ENCODE assay signal across 1 cellular context in the genomic region with DNA sequence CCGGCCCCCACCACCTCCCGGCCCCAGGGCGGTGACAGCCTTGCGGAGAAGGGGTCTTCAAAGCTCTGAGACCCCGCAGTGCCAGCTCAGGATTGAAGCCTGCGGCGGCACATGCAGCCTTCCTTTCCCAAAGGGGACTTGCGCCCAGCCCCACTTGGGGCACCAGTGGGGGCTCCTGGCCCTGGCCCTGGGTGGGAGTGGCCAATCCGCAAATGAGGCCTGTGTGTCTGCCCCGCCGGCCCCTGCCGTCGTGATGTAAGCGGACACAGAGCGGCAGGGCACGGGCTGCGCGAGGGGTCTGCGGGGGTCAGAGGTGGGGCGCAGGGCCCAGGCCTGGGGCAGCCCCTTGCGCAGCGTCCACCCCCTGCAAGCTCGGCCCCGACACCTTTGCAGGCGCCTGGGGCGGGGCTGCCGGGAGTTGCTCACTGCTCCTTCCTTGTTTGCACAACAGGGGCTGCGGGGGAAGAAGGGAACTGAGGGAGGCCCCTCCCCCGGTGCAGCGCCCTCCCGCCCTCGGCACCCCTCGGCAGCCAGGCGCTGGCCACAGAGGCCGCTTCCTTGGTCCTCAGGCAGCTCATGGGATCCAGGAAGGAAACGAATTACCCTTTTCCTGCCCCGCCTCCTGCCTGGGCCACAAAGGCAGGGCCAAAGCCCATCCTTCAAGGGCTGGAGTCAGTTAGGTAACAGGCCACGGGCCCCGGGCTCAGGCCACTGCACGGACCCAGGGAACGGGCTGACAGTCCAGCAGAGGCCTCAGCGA.
A peak's percentile ranks its signal among the peaks of the same experiment; 100 is the strongest.
TF ChIP-seq lines count a peak whose summit lies in the region.

No MANE protein-coding gene starts in this region.

TF ChIP-seq in HepG2, 621 proteins besides CTCF, POLR2A, EP300 and RAD21 (continues in another document):
- TF ChIP-seq ZNF564 (CRISPR knock-in tag; IDR thresholded peaks at IDR 0.05): peak; percentile 7; the same call in 1 of the 2 replicates
- TF ChIP-seq SP1 (IDR thresholded peaks at IDR 0.05): no peak
- peak; percentile 39; the same call in 1 of the 2 replicates for TF ChIP-seq SP1 (CRISPR knock-in tag; IDR thresholded peaks at IDR 0.05)
- TF ChIP-seq ZNF556 (CRISPR knock-in tag; IDR thresholded peaks at IDR 0.05; ENCODE audit: borderline replicate concordance): peak; percentile 46; the same call in 1 of the 2 replicates
- TF ChIP-seq ZNF235 (CRISPR knock-in tag; IDR thresholded peaks at IDR 0.05; ENCODE audit: borderline replicate concordance): peak; percentile 81; the same call in 1 of the 2 replicates
- peak; percentile 24 for TF ChIP-seq ZNF44 (CRISPR knock-in tag; IDR thresholded peaks at IDR 0.05)
- peak; percentile 77; the same call in 1 of the 2 replicates for TF ChIP-seq ZNF264 (CRISPR knock-in tag; IDR thresholded peaks at IDR 0.05)
- no peak for TF ChIP-seq ATF1 (CRISPR knock-in tag; IDR thresholded peaks at IDR 0.05)
- TF ChIP-seq, protein P1, sequence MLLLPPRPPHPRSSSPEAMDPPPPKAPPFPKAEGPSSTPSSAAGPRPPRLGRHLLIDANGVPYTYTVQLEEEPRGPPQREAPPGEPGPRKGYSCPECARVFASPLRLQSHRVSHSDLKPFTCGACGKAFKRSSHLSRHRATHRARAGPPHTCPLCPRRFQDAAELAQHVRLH (CRISPR knock-in tag; IDR thresholded peaks at IDR 0.05; ENCODE audit: borderline replicate concordance, low read depth): peak; percentile 60; the same call in 1 of the 2 replicates
- TF ChIP-seq TSC22D2 (CRISPR knock-in tag; IDR thresholded peaks at IDR 0.05; ENCODE audit: borderline replicate concordance): peak; percentile 73; the same call in 1 of the 2 replicates
- TF ChIP-seq, protein P2, sequence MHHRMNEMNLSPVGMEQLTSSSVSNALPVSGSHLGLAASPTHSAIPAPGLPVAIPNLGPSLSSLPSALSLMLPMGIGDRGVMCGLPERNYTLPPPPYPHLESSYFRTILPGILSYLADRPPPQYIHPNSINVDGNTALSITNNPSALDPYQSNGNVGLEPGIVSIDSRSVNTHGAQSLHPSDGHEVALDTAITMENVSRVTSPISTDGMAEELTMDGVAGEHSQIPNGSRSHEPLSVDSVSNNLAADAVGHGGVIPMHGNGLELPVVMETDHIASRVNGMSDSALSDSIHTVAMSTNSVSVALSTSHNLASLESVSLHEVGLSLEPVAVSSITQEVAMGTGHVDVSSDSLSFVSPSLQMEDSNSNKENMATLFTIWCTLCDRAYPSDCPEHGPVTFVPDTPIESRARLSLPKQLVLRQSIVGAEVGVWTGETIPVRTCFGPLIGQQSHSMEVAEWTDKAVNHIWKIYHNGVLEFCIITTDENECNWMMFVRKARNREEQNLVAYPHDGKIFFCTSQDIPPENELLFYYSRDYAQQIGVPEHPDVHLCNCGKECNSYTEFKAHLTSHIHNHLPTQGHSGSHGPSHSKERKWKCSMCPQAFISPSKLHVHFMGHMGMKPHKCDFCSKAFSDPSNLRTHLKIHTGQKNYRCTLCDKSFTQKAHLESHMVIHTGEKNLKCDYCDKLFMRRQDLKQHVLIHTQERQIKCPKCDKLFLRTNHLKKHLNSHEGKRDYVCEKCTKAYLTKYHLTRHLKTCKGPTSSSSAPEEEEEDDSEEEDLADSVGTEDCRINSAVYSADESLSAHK (CRISPR knock-in tag; IDR thresholded peaks at IDR 0.05; ENCODE audit: borderline replicate concordance): no peak
- no peak for TF ChIP-seq ZNF879 (CRISPR knock-in tag; IDR thresholded peaks at IDR 0.05)
- no peak for TF ChIP-seq ZNF720 (CRISPR knock-in tag; IDR thresholded peaks at IDR 0.05)
- no peak; the same call in 1 of the 2 replicates for TF ChIP-seq ZNF274 (CRISPR knock-in tag; IDR thresholded peaks at IDR 0.05)
- TF ChIP-seq, protein P3, sequence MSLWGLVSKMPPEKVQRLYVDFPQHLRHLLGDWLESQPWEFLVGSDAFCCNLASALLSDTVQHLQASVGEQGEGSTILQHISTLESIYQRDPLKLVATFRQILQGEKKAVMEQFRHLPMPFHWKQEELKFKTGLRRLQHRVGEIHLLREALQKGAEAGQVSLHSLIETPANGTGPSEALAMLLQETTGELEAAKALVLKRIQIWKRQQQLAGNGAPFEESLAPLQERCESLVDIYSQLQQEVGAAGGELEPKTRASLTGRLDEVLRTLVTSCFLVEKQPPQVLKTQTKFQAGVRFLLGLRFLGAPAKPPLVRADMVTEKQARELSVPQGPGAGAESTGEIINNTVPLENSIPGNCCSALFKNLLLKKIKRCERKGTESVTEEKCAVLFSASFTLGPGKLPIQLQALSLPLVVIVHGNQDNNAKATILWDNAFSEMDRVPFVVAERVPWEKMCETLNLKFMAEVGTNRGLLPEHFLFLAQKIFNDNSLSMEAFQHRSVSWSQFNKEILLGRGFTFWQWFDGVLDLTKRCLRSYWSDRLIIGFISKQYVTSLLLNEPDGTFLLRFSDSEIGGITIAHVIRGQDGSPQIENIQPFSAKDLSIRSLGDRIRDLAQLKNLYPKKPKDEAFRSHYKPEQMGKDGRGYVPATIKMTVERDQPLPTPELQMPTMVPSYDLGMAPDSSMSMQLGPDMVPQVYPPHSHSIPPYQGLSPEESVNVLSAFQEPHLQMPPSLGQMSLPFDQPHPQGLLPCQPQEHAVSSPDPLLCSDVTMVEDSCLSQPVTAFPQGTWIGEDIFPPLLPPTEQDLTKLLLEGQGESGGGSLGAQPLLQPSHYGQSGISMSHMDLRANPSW (CRISPR knock-in tag; IDR thresholded peaks at IDR 0.05; ENCODE audit: borderline replicate concordance): peak; percentile 93; the same call in 1 of the 2 replicates
- TF ChIP-seq, protein P4, sequence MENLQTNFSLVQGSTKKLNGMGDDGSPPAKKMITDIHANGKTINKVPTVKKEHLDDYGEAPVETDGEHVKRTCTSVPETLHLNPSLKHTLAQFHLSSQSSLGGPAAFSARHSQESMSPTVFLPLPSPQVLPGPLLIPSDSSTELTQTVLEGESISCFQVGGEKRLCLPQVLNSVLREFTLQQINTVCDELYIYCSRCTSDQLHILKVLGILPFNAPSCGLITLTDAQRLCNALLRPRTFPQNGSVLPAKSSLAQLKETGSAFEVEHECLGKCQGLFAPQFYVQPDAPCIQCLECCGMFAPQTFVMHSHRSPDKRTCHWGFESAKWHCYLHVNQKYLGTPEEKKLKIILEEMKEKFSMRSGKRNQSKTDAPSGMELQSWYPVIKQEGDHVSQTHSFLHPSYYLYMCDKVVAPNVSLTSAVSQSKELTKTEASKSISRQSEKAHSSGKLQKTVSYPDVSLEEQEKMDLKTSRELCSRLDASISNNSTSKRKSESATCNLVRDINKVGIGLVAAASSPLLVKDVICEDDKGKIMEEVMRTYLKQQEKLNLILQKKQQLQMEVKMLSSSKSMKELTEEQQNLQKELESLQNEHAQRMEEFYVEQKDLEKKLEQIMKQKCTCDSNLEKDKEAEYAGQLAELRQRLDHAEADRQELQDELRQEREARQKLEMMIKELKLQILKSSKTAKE (CRISPR knock-in tag; IDR thresholded peaks at IDR 0.05; ENCODE audit: borderline replicate concordance): peak; percentile 94
- TF ChIP-seq, protein P5, sequence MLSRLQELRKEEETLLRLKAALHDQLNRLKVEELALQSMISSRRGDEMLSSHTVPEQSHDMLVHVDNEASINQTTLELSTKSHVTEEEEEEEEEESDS (CRISPR knock-in tag; IDR thresholded peaks at IDR 0.05; ENCODE audit: borderline replicate concordance): no peak; the same call in 1 of the 2 replicates
- no peak for TF ChIP-seq ZKSCAN5 (CRISPR knock-in tag; IDR thresholded peaks at IDR 0.05)
- TF ChIP-seq, protein P6, sequence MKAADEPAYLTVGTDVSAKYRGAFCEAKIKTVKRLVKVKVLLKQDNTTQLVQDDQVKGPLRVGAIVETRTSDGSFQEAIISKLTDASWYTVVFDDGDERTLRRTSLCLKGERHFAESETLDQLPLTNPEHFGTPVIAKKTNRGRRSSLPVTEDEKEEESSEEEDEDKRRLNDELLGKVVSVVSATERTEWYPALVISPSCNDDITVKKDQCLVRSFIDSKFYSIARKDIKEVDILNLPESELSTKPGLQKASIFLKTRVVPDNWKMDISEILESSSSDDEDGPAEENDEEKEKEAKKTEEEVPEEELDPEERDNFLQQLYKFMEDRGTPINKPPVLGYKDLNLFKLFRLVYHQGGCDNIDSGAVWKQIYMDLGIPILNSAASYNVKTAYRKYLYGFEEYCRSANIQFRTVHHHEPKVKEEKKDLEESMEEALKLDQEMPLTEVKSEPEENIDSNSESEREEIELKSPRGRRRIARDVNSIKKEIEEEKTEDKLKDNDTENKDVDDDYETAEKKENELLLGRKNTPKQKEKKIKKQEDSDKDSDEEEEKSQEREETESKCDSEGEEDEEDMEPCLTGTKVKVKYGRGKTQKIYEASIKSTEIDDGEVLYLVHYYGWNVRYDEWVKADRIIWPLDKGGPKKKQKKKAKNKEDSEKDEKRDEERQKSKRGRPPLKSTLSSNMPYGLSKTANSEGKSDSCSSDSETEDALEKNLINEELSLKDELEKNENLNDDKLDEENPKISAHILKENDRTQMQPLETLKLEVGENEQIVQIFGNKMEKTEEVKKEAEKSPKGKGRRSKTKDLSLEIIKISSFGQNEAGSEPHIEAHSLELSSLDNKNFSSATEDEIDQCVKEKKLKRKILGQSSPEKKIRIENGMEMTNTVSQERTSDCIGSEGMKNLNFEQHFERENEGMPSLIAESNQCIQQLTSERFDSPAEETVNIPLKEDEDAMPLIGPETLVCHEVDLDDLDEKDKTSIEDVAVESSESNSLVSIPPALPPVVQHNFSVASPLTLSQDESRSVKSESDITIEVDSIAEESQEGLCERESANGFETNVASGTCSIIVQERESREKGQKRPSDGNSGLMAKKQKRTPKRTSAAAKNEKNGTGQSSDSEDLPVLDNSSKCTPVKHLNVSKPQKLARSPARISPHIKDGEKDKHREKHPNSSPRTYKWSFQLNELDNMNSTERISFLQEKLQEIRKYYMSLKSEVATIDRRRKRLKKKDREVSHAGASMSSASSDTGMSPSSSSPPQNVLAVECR (CRISPR knock-in tag; IDR thresholded peaks at IDR 0.05; ENCODE audit: borderline replicate concordance): peak; percentile 94
- TF ChIP-seq, protein P7, sequence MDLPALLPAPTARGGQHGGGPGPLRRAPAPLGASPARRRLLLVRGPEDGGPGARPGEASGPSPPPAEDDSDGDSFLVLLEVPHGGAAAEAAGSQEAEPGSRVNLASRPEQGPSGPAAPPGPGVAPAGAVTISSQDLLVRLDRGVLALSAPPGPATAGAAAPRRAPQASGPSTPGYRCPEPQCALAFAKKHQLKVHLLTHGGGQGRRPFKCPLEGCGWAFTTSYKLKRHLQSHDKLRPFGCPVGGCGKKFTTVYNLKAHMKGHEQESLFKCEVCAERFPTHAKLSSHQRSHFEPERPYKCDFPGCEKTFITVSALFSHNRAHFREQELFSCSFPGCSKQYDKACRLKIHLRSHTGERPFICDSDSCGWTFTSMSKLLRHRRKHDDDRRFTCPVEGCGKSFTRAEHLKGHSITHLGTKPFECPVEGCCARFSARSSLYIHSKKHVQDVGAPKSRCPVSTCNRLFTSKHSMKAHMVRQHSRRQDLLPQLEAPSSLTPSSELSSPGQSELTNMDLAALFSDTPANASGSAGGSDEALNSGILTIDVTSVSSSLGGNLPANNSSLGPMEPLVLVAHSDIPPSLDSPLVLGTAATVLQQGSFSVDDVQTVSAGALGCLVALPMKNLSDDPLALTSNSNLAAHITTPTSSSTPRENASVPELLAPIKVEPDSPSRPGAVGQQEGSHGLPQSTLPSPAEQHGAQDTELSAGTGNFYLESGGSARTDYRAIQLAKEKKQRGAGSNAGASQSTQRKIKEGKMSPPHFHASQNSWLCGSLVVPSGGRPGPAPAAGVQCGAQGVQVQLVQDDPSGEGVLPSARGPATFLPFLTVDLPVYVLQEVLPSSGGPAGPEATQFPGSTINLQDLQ (CRISPR knock-in tag; IDR thresholded peaks at IDR 0.05): peak; percentile 93; the same call in 1 of the 2 replicates
- TF ChIP-seq, protein P8, sequence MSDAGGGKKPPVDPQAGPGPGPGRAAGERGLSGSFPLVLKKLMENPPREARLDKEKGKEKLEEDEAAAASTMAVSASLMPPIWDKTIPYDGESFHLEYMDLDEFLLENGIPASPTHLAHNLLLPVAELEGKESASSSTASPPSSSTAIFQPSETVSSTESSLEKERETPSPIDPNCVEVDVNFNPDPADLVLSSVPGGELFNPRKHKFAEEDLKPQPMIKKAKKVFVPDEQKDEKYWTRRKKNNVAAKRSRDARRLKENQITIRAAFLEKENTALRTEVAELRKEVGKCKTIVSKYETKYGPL (CRISPR knock-in tag; IDR thresholded peaks at IDR 0.05): peak; percentile 65; the same call in 1 of the 2 replicates
- peak; percentile 83 for TF ChIP-seq RXRB (CRISPR knock-in tag; IDR thresholded peaks at IDR 0.05; ENCODE audit: borderline replicate concordance)
- TF ChIP-seq ZSCAN20 (CRISPR knock-in tag; IDR thresholded peaks at IDR 0.05; ENCODE audit: borderline replicate concordance): 0 out of 2 replicates have a peak, but pooled peaks have one; percentile 8
- peak; percentile 99 for TF ChIP-seq TBX2 (CRISPR knock-in tag; IDR thresholded peaks at IDR 0.05; ENCODE audit: borderline replicate concordance)
- TF ChIP-seq, protein P9, sequence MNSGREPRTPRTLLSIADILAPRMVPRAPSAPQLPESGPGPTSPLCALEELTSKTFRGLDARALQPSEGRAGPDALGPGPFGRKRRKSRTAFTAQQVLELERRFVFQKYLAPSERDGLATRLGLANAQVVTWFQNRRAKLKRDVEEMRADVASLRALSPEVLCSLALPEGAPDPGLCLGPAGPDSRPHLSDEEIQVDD (CRISPR knock-in tag; IDR thresholded peaks at IDR 0.05; ENCODE audit: borderline replicate concordance): 0 out of 2 replicates have a peak, but pooled peaks have one; percentile 59
- TF ChIP-seq ZNF251 (CRISPR knock-in tag; IDR thresholded peaks at IDR 0.05): peak; percentile 28; the same call in 1 of the 2 replicates
- TF ChIP-seq, protein P10, sequence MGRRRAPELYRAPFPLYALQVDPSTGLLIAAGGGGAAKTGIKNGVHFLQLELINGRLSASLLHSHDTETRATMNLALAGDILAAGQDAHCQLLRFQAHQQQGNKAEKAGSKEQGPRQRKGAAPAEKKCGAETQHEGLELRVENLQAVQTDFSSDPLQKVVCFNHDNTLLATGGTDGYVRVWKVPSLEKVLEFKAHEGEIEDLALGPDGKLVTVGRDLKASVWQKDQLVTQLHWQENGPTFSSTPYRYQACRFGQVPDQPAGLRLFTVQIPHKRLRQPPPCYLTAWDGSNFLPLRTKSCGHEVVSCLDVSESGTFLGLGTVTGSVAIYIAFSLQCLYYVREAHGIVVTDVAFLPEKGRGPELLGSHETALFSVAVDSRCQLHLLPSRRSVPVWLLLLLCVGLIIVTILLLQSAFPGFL (CRISPR knock-in tag; IDR thresholded peaks at IDR 0.05): 0 out of 2 replicates have a peak, but pooled peaks have one; percentile 37
- no peak for TF ChIP-seq HNRNPH1 (optimal IDR thresholded peaks at IDR 0.05; ENCODE audit: low read depth, low read length)
- no peak for TF ChIP-seq MATR3 (CRISPR knock-in tag; IDR thresholded peaks at IDR 0.05)
- no peak for TF ChIP-seq SCMH1 (CRISPR knock-in tag; IDR thresholded peaks at IDR 0.05; ENCODE audit: borderline replicate concordance)
- no peak; the same call in 1 of the 2 replicates for TF ChIP-seq CHCHD3 (CRISPR knock-in tag; IDR thresholded peaks at IDR 0.05)
- TF ChIP-seq, protein P11, sequence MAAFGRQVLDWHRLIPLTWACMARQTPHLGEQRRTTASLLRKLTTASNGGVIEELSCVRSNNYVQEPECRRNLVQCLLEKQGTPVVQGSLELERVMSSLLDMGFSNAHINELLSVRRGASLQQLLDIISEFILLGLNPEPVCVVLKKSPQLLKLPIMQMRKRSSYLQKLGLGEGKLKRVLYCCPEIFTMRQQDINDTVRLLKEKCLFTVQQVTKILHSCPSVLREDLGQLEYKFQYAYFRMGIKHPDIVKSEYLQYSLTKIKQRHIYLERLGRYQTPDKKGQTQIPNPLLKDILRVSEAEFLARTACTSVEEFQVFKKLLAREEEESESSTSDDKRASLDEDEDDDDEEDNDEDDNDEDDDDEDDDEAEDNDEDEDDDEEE (CRISPR knock-in tag; IDR thresholded peaks at IDR 0.05): peak; percentile 86
- peak; percentile 45; the same call in 1 of the 2 replicates for TF ChIP-seq CCDC6 (CRISPR knock-in tag; IDR thresholded peaks at IDR 0.05)
- 0 out of 2 replicates have a peak, but pooled peaks have one; percentile 52 for TF ChIP-seq SP140L (CRISPR knock-in tag; IDR thresholded peaks at IDR 0.05; ENCODE audit: borderline replicate concordance)
- no peak for TF ChIP-seq ATF7 (IDR thresholded peaks at IDR 0.05)
- TF ChIP-seq ATF7 (CRISPR knock-in tag; IDR thresholded peaks at IDR 0.05): no peak
- TF ChIP-seq ZNF333 (CRISPR knock-in tag; IDR thresholded peaks at IDR 0.05; ENCODE audit: borderline replicate concordance): no peak
